In genomic region chr11:33700425-33701271, GRCh38 we compare ENCODE assay signal across 1 cellular context.
TF ChIP-seq lines count a peak whose summit lies in the region.

C11orf91 (minus strand) TSS chr11:33700826; CDS start chr11:33700740, 86 bp downstream.

TF ChIP-seq in GM23338, 12 proteins besides CTCF, POLR2A, EP300 and RAD21:
- no peak for TF ChIP-seq JUNB (IDR thresholded peaks at IDR 0.05; ENCODE audit: unreplicated experiment)
- TF ChIP-seq POLR2AphosphoS5 (IDR thresholded peaks at IDR 0.05; ENCODE audit: low read depth): peak; percentile 89
